In the genomic region with DNA sequence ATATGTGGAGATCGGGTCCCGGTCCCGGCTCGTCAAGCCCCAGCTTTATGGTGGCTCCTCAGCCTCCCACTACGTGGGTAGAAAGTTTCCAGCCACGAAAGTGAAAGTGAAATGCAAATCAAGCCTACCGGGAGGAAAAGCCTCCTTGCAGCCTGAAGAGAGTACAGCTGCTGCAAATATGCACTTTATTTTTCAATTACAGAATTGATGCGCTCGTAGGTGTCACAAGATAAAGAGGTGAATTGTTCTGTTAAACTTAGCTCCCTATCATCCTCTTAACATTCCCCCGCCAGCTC, we compare ENCODE assay signal across 8 cellular contexts. TPM values are rescaled to one million over a fixed set of nuclear protein-coding genes. Genes with fewer than 3 reads are reported as not detected.
DNase-seq lines count a peak whose midpoint lies in the region; ATAC-seq and TF ChIP-seq lines count a peak whose summit lies in the region.

No MANE protein-coding gene starts in this region.

- peaks cover 18% of the 10 kb centered on the region for H3K36me3 Mint-ChIP-seq in T-cell

- ATAC-seq in T-cell (replicated peaks in 1 of 4) = no peak
- no peak for ATAC-seq in HG03039 (IDR thresholded peaks at IDR 0.05; ENCODE audit: unreplicated experiment)

- CTCF ChIA-PET in T-cell (lab: Charles Lee) = interaction anchor here (0.7 to 2.1 kb wide), 3 partner anchors 49 to 72 kb away, joined by 4 to 9 read pairs (median 5); no protein-coding TSS in a partner anchor

- DNase-seq in T-cell (no peak), fibroblast of villous mesenchyme (ENCODE audit: low read depth) (no peak), skeletal muscle cell (ENCODE audit: low read depth) (no peak), HUDEP-2 (lab: John Stamatoyannopoulos, UW; ENCODE audit: unreplicated experiment in 76 of 76) (no peak), HT-29 (ENCODE audit: low spot score) (no peak), NOMO-1 (lab: John Stamatoyannopoulos, UW; ENCODE audit: unreplicated experiment in 2 of 2) (no peak)

- peak overlapping the region; percentile 94 to 97 for H3K27ac Mint-ChIP-seq in T-cell

- TF ChIP-seq CTCF in fibroblast of villous mesenchyme (IDR thresholded peaks at IDR 0.05; ENCODE audit: insufficient read depth, low read depth, low read length) = no peak

- POLR2A ChIA-PET in T-cell (lab: Charles Lee) = interaction anchor here in 1 of 2 donors (0.9 kb wide), 1 partner anchor 9 kb away, joined by 3 read pairs; no protein-coding TSS in a partner anchor

- peak; percentile 51 for TF ChIP-seq POLR2A in GM18526 (IDR thresholded peaks at IDR 0.05; ENCODE audit: extremely low read depth, insufficient read length)

- H3K27me3 Mint-ChIP-seq in T-cell = no peaks in the 10 kb centered on the region

- H3K9me3 Mint-ChIP-seq in T-cell = no peaks in the 10 kb centered on the region

- H3K4me3 ChIP-seq in fibroblast of villous mesenchyme (ENCODE audit: low read depth, low read length) (peak overlapping the region; percentile 98), skeletal muscle cell (ENCODE audit: low read depth, low read length) (peak overlapping the region; percentile 99)

- H3K4me1 Mint-ChIP-seq in T-cell = peaks cover 37% of the 10 kb centered on the region in 3 donors

- H3K4me3 Mint-ChIP-seq in T-cell = peak overlapping the region; percentile 90 to 93 (median 91)

RNA-seq across cellular contexts. Expression of gene PCNA, which starts 0.4 kb away (rescaled TPM):
- total RNA-seq in T-cell = 10 to 100 TPM; 30.8 to 54.7 (median 48.2) TPM
- 79.6 and 121 TPM in 2 replicates for total RNA-seq in fibroblast of villous mesenchyme
- 264 and 270 TPM in 2 replicates for total RNA-seq in HT-29 (2014; rRNA removed; shearing (Covaris generic))

RNA-seq across cellular contexts. Expression of gene CDS2, which starts 6.7 kb away (rescaled TPM):
- total RNA-seq in T-cell (10 to 100 TPM; 47.1 to 62.2 (median 48.9) TPM), fibroblast of villous mesenchyme (20.9 and 32.4 TPM in 2 replicates)
- 5.9 and 7.1 TPM in 2 replicates for total RNA-seq in HT-29 (2014; rRNA removed; shearing (Covaris generic))

RNA-seq across cellular contexts. Expression of gene TMEM230, which starts 7.3 kb away (rescaled TPM):
- total RNA-seq in T-cell (10 to 100 TPM; 55.6 to 72.7 (median 69.0) TPM), fibroblast of villous mesenchyme (110 and 153 TPM in 2 replicates)
- total RNA-seq in HT-29 (2014; rRNA removed; shearing (Covaris generic)) = 90.2 and 93.2 TPM in 2 replicates
